Comparison of ENCODE assay signal across 9 cellular contexts in genomic region chr16:275786-276232, GRCh38. TPM values are rescaled to one million over a fixed set of nuclear protein-coding genes. Genes with fewer than 3 reads are reported as not detected.
DNase-seq lines count a peak whose midpoint lies in the region; ATAC-seq and TF ChIP-seq lines count a peak whose summit lies in the region.
"Had no signal": no experiment of that assay in that cellular context is flagged by ENCODE, and none has a peak within 500 bp of the region (broad histone marks: within the 10 kb centered on the region; RNA-seq: fewer than 3 reads in every experiment).

TSS of gene RGS11 (minus strand) at chr16:275944. CDS start at chr16:275911, 33 bp downstream.

- TF ChIP-seq POLR2A in heart left ventricle (IDR thresholded peaks at IDR 0.05) (no peak), prostate gland (IDR thresholded peaks at IDR 0.05) (no peak)

- WGBS in heart left ventricle, 4 donors, result 3 to 9% (median 4%) methylated on average over 8 to 56 of the region's 56 CpGs
- WGBS in prostate gland, result 6% methylated on average over 35 of the region's 56 CpGs

- H3K9me3 Mint-ChIP-seq in CD8-positive, alpha-beta memory T cell, result no peaks in the 10 kb centered on the region
- no peaks in the 10 kb centered on the region for H3K9me3 Mint-ChIP-seq in activated T-helper 2 cell treated with anti-CD3 and anti-CD28 coated beads, Interferon-gamma antibody, Interleukin-2, Interleukin-4, amounts not matched to agents 10 μg/mL and 5 μg/mL and 100 μg/mL, durations not matched to agents 14 hours and 24 hours and 36 hours
- H3K9me3 Mint-ChIP-seq: T-helper 1 cell treated with Interleukin-12 subunit alpha and Interleukin-12 subunit beta and Interleukin-4 antibody, amounts not matched to agents 30 μg/mL and 1 μg/mL, for 36 hours had no signal

- peaks cover 7 to 17% (median 7%) of the 10 kb centered on the region in 3 donors for H3K4me1 Mint-ChIP-seq in CD8-positive, alpha-beta memory T cell
- H3K4me1 Mint-ChIP-seq in activated T-helper 2 cell treated with anti-CD3 and anti-CD28 coated beads, Interferon-gamma antibody, Interleukin-2, Interleukin-4, amounts not matched to agents 10 μg/mL and 5 μg/mL and 100 μg/mL, durations not matched to agents 14 hours and 24 hours and 36 hours (ENCODE audit: low read depth), result peaks cover 5% of the 10 kb centered on the region

- peaks cover 10% of the 10 kb centered on the region for H3K4me1 ChIP-seq in CD8-positive, alpha-beta memory T cell (ENCODE audit: insufficient read depth, low read length)
- H3K4me1 ChIP-seq in heart left ventricle, result peaks cover 0 to 39% (median 6%) of the 10 kb centered on the region in 12 donors
- H3K4me1 ChIP-seq in prostate gland (replicated peaks), result peaks cover 6% of the 10 kb centered on the region

- DNase-seq in CD8-positive, alpha-beta memory T cell, result no peak
- DNase-seq in activated T-helper 2 cell treated with anti-CD3 and anti-CD28 coated beads, Interferon-gamma antibody, Interleukin-2, Interleukin-4, amounts not matched to agents 10 μg/mL and 5 μg/mL and 100 μg/mL, durations not matched to agents 14 hours and 24 hours and 36 hours (ENCODE audit: low spot score), result no peak
- no peak for DNase-seq in heart left ventricle
- DNase-seq in prostate gland (ENCODE audit: low spot score), result no peak
- no peak for DNase-seq in NCI-H128 (lab: John Stamatoyannopoulos, UW; ENCODE audit: unreplicated experiment)

- H3K27me3 ChIP-seq in CD8-positive, alpha-beta memory T cell (ENCODE audit: insufficient read depth, low read length, poor library complexity, severe bottlenecking), result peaks cover 8% of the 10 kb centered on the region
- peaks cover 0 to 40% (median 2%) of the 10 kb centered on the region in 9 donors for H3K27me3 ChIP-seq in heart left ventricle
- H3K27me3 ChIP-seq in prostate gland (replicated peaks; ENCODE audit: insufficient read depth), result no peaks in the 10 kb centered on the region

- H3K36me3 Mint-ChIP-seq in CD8-positive, alpha-beta memory T cell, result peaks cover 0 to 2% (median 0%) of the 10 kb centered on the region in 3 donors
- no peaks in the 10 kb centered on the region for H3K36me3 Mint-ChIP-seq in activated T-helper 2 cell treated with anti-CD3 and anti-CD28 coated beads, Interferon-gamma antibody, Interleukin-2, Interleukin-4, amounts not matched to agents 10 μg/mL and 5 μg/mL and 100 μg/mL, durations not matched to agents 14 hours and 24 hours and 36 hours (ENCODE audit: low read depth)

- peak within 1 kb of the TSS in 1 of 8 donors; percentile 48 for H3K27ac Mint-ChIP-seq in CD8-positive, alpha-beta memory T cell
- no peak within 1 kb of the TSS for H3K27ac Mint-ChIP-seq in activated T-helper 2 cell treated with anti-CD3 and anti-CD28 coated beads, Interferon-gamma antibody, Interleukin-2, Interleukin-4, amounts not matched to agents 10 μg/mL and 5 μg/mL and 100 μg/mL, durations not matched to agents 14 hours and 24 hours and 36 hours
- H3K27ac Mint-ChIP-seq: T-helper 1 cell treated with Interleukin-12 subunit alpha and Interleukin-12 subunit beta and Interleukin-4 antibody, amounts not matched to agents 30 μg/mL and 1 μg/mL, for 36 hours had no signal

- CTCF ChIA-PET in CD8-positive, alpha-beta memory T cell (lab: Charles Lee), result no interaction called here

- intact Hi-C loops in activated T-helper 2 cell treated with anti-CD3 and anti-CD28 coated beads, Interferon-gamma antibody, Interleukin-2, Interleukin-4, amounts not matched to agents 10 μg/mL and 5 μg/mL and 100 μg/mL, durations not matched to agents 14 hours and 24 hours and 36 hours (cut with micrococcal nuclease), result no loop called here
- intact Hi-C loops in heart left ventricle (cut with DNase I), result no loop called here
- intact Hi-C loops in prostate gland (cut with DNase I), result no loop called here

- H3K27ac ChIP-seq in CD8-positive, alpha-beta memory T cell (ENCODE audit: low read depth, low read length), result no peak within 1 kb of the TSS
- H3K27ac ChIP-seq in heart left ventricle (peak within 1 kb of the TSS in 3 of 12 donors; percentile 17 to 50 (median 41)), prostate gland (no peak within 1 kb of the TSS)

- POLR2A ChIA-PET in CD8-positive, alpha-beta memory T cell (lab: Charles Lee), result no interaction called here

- H3K36me3 ChIP-seq in CD8-positive, alpha-beta memory T cell (ENCODE audit: insufficient read depth, low read length), result no peaks in the 10 kb centered on the region
- H3K36me3 ChIP-seq in heart left ventricle, result no peaks in the 10 kb centered on the region
- no peaks in the 10 kb centered on the region for H3K36me3 ChIP-seq in prostate gland

- H3K4me3 Mint-ChIP-seq in CD8-positive, alpha-beta memory T cell, result peak within 1 kb of the TSS; percentile 24 to 68 (median 65)
- H3K4me3 Mint-ChIP-seq in activated T-helper 2 cell treated with anti-CD3 and anti-CD28 coated beads, Interferon-gamma antibody, Interleukin-2, Interleukin-4, amounts not matched to agents 10 μg/mL and 5 μg/mL and 100 μg/mL, durations not matched to agents 14 hours and 24 hours and 36 hours (ENCODE audit: low read depth), result peak within 1 kb of the TSS; percentile 52
- H3K4me3 Mint-ChIP-seq: T-helper 1 cell treated with Interleukin-12 subunit alpha and Interleukin-12 subunit beta and Interleukin-4 antibody, amounts not matched to agents 30 μg/mL and 1 μg/mL, for 36 hours had no signal

- TF ChIP-seq CTCF in heart left ventricle (IDR thresholded peaks at IDR 0.05) (no peak), prostate gland (IDR thresholded peaks at IDR 0.05) (no peak)

- no peak within 1 kb of the TSS for H3K4me3 ChIP-seq in CD8-positive, alpha-beta memory T cell (ENCODE audit: low read length)
- H3K4me3 ChIP-seq in heart left ventricle, result peak within 1 kb of the TSS; percentile 42 to 73 (median 58)
- H3K4me3 ChIP-seq in prostate gland, result peak within 1 kb of the TSS; percentile 29 to 42

- no peaks in the 10 kb centered on the region for H3K9me3 ChIP-seq in CD8-positive, alpha-beta memory T cell (ENCODE audit: low read length)
- H3K9me3 ChIP-seq in heart left ventricle, result no peaks in the 10 kb centered on the region
- no peaks in the 10 kb centered on the region for H3K9me3 ChIP-seq in prostate gland

- ATAC-seq in heart left ventricle (peak in 2 of 4 donors; percentile 12 to 33), GM21423 (IDR thresholded peaks at IDR 0.05; ENCODE audit: unreplicated experiment) (no peak), GM21717 (IDR thresholded peaks at IDR 0.05; ENCODE audit: unreplicated experiment) (no peak), GM18517 (IDR thresholded peaks at IDR 0.05; ENCODE audit: unreplicated experiment) (no peak)

- H3K27me3 Mint-ChIP-seq in CD8-positive, alpha-beta memory T cell, result peaks cover 15 to 23% of the 10 kb centered on the region in 2 donors
- H3K27me3 Mint-ChIP-seq in activated T-helper 2 cell treated with anti-CD3 and anti-CD28 coated beads, Interferon-gamma antibody, Interleukin-2, Interleukin-4, amounts not matched to agents 10 μg/mL and 5 μg/mL and 100 μg/mL, durations not matched to agents 14 hours and 24 hours and 36 hours (ENCODE audit: low read depth), result peaks cover 28% of the 10 kb centered on the region

RNA-seq across cellular contexts. Expression of gene RGS11, which starts in this region (rescaled TPM):
- total RNA-seq in CD8-positive, alpha-beta memory T cell, result under 1 TPM in 1 of 2 experiments, not detected in 1; 0.09 TPM
- not detected for polyA plus RNA-seq in CD8-positive, alpha-beta memory T cell
- 0.30 and 0.46 TPM in 2 replicates for total RNA-seq in activated T-helper 2 cell treated with anti-CD3 and anti-CD28 coated beads, Interferon-gamma antibody, Interleukin-2, Interleukin-4, amounts not matched to agents 10 μg/mL and 5 μg/mL and 100 μg/mL, durations not matched to agents 14 hours and 24 hours and 36 hours
- total RNA-seq in heart left ventricle, result 10 to 100 TPM in 5 of 9 donors, 1 to 10 TPM in 4; 4.9 to 19.5 (median 11.8) TPM
- 10 to 100 TPM in 1 of 2 donors, 1 to 10 TPM in 1; 1.1 to 12.1 TPM for polyA plus RNA-seq in heart left ventricle
- 1 to 10 TPM; 2.3 to 5.9 TPM for total RNA-seq in prostate gland
